In genomic region chr1:144461136-144461759, GRCh38 we compare ENCODE assay signal across 8 cellular contexts. TPM values are rescaled to one million over a fixed set of nuclear protein-coding genes. Genes with fewer than 3 reads are reported as not detected.
DNase-seq lines count a peak whose midpoint lies in the region; ATAC-seq, FAIRE-seq and TF ChIP-seq lines count a peak whose summit lies in the region.
"Not testable (repeated sequence)": the region's sequence is repeated elsewhere in the genome, so short reads cannot be mapped to it uniquely, and the experiment has no call there.

TSS of gene NBPF15 (minus strand) at chr1:144461669. CDS start at chr1:144440003, 21,666 bp downstream.

- ATAC-seq in HG02588 (IDR thresholded peaks at IDR 0.05; ENCODE audit: unreplicated experiment) (peak; percentile 99), pancreas (peak; percentile 99 to 100 (median 100))

- DNase-seq in GM06990 (ENCODE audit: extremely low read depth, insufficient read length) (peak; percentile 70), NCI-H1092 (lab: John Stamatoyannopoulos, UW) (peak; percentile 61), T-helper 22 cell (ENCODE audit: low read depth) (peak; percentile 63), amniotic stem cell (lab: John Stamatoyannopoulos, UW) (peak; percentile 5), cardiac muscle cell (ENCODE audit: low read depth in 1 of 2, low spot score in 1 of 2) (peak; percentile 58 to 73), pancreas (peak; percentile 65 to 90 (median 74))

- peak within 1 kb of the TSS in 2 of 5 donors; percentile 11 to 41 for H3K9ac ChIP-seq in subcutaneous abdominal adipose tissue (ENCODE audit: low read length in 5 of 5)

- H3K4me1 ChIP-seq in cardiac muscle cell (ENCODE audit: low read depth); pancreas; subcutaneous abdominal adipose tissue (ENCODE audit: control insufficient read depth in 5 of 5, insufficient read depth in 5 of 5, low read length in 5 of 5): not testable (repeated sequence)

- not testable (repeated sequence) for H3K27me3 ChIP-seq in GM06990 (replicated peaks; ENCODE audit: control insufficient read depth, insufficient read depth, low read length); cardiac muscle cell; pancreas; subcutaneous abdominal adipose tissue (ENCODE audit: control insufficient read depth in 5 of 5, insufficient read depth in 4 of 5, low read length in 5 of 5)

- 0% methylated on average over 36 to 69 of the region's 71 CpGs for WGBS in pancreas, 2 donors

- H3K27ac ChIP-seq in cardiac muscle cell; subcutaneous abdominal adipose tissue (ENCODE audit: low read depth, low read length): not testable (repeated sequence)
- H3K27ac ChIP-seq in pancreas = peak within 1 kb of the TSS in 1 of 4 donors; percentile 41

- not testable (repeated sequence) for TF ChIP-seq CTCF in GM06990 (IDR thresholded peaks at IDR 0.05; ENCODE audit: insufficient read depth, low read length, poor library complexity, severe bottlenecking); cardiac muscle cell (IDR thresholded peaks at IDR 0.05; ENCODE audit: low read depth, low read length); pancreas (IDR thresholded peaks at IDR 0.05)

- not testable (repeated sequence) for H3K36me3 ChIP-seq in GM06990 (ENCODE audit: control insufficient read depth, insufficient read depth, low read length); cardiac muscle cell; pancreas; subcutaneous abdominal adipose tissue (ENCODE audit: control insufficient read depth in 5 of 5, insufficient read depth in 5 of 5, low read length in 5 of 5)

- peak within 1 kb of the TSS; percentile 66 for H3K4me3 ChIP-seq in GM06990 (replicated peaks; ENCODE audit: low read depth, low read length)
- H3K4me3 ChIP-seq in cardiac muscle cell = peak within 1 kb of the TSS; percentile 81
- H3K4me3 ChIP-seq in pancreas = peak within 1 kb of the TSS; percentile 44 to 68 (median 54)
- peak within 1 kb of the TSS in 4 of 5 donors; percentile 48 to 73 (median 66) for H3K4me3 ChIP-seq in subcutaneous abdominal adipose tissue (ENCODE audit: low read depth in 1 of 5, low read length in 5 of 5)

- FAIRE-seq in pancreas (lab: Jason Lieb, UNC) = not testable (repeated sequence)

- intact Hi-C loops in pancreas (cut with DNase I) = not testable (repeated sequence)

- not testable (repeated sequence) for H3K9me3 ChIP-seq in cardiac muscle cell (ENCODE audit: low read depth); pancreas; subcutaneous abdominal adipose tissue (ENCODE audit: control insufficient read depth in 5 of 5, low read length in 5 of 5)

RNA-seq across cellular contexts. Expression of gene NBPF15, which starts in this region (rescaled TPM):
- 18.5 and 23.9 TPM in 2 replicates for total RNA-seq in cardiac muscle cell
- polyA plus RNA-seq in cardiac muscle cell = 19.9 and 28.3 TPM in 2 replicates
- total RNA-seq in pancreas = 10 to 100 TPM; 12.6 to 21.9 (median 15.9) TPM
- polyA plus RNA-seq in pancreas = 10 to 100 TPM; 23.0 to 27.9 TPM

Comparison
In these comparisons a context has a peak if more than half of its experiments do, and no peak if none do; other contexts are left out.
1. DNase-seq: peak in every context shown above with its lines; median percentile 74 in pancreas; 70 in GM06990; 66 in cardiac muscle cell; 63 in T-helper 22 cell; 61 in NCI-H1092; 5 in amniotic stem cell.